In the genomic region with DNA sequence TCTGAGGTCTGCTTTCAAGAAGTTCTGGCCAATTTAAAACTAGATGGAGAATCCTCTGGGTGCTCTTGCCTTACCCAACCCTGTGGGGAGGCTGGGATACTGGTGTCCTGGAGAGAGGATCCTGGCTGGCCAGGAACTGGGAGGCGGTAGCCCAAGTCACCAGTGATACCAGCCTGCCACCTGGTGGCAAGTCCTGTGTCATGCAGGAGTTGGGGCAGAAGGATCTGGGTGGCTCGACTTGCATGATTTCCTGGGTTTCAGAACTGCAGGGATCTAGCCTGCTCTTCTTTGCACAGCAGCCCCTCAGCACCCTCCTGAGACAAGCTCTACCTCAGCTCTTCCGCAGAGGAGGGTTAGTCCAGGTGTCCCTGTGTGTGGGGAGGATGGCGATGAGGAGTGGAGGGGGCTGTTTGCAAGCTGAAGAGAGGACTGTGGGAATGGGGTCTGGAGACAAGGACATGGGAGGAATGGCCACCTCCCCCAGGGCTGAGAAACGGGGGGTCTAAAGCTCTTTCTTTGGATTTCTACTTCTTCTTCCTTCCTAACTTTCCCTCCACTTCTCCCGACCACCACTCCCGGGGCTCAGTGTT, we compare ENCODE assay signal across 7 cellular contexts. TPM values are rescaled to one million over a fixed set of nuclear protein-coding genes. Genes with fewer than 3 reads are reported as not detected.
DNase-seq lines count a peak whose midpoint lies in the region; ATAC-seq and TF ChIP-seq lines count a peak whose summit lies in the region.

No MANE protein-coding gene starts in this region.

- WGBS in psoas muscle, 3 donors = 46 to 58% (median 51%) methylated on average over 7 of the region's 7 CpGs

- TF ChIP-seq CTCF in psoas muscle (IDR thresholded peaks at IDR 0.05) = peak; percentile 89

- H3K4me1 ChIP-seq in Karpas-422 (ENCODE audit: low read length) = no peaks in the 10 kb centered on the region
- peaks cover 12% of the 10 kb centered on the region for H3K4me1 ChIP-seq in psoas muscle

- no peaks in the 10 kb centered on the region for H4K20me1 ChIP-seq in Karpas-422 (ENCODE audit: insufficient read depth, low read depth, low read length)

- intact Hi-C loops in cardiac septum (cut with DNase I) (loop anchor here (5.0 kb wide), 2 partner anchors 338 to 438 kb away; no protein-coding TSS in a partner anchor), psoas muscle (cut with DNase I) (loop anchor here (2.0 to 10.0 kb wide), 6 partner anchors 143 to 439 kb away; no protein-coding TSS in a partner anchor)

- H3K36me3 ChIP-seq in Karpas-422 (ENCODE audit: insufficient read depth, low read length) (no peaks in the 10 kb centered on the region), psoas muscle (ENCODE audit: insufficient read depth in 1 of 2, low read depth in 1 of 2) (no peaks in the 10 kb centered on the region)

- peak; percentile 53 for DNase-seq in GDM1 (lab: John Stamatoyannopoulos, UW)
- DNase-seq in Karpas-422 = peak; percentile 80
- peak; percentile 60 for DNase-seq in SK-N-DZ (ENCODE audit: low spot score)
- DNase-seq in activated naive CD8-positive, alpha-beta T cell treated with anti-CD3 and anti-CD28 coated beads, Interleukin-2, amount 50 U/mL, for 16 hours (ENCODE audit: low read depth, low spot score) = peak; percentile 28
- DNase-seq in cardiac septum (ENCODE audit: low spot score) = peak; percentile 84
- DNase-seq in psoas muscle = peak; percentile 66 to 82

- H3K9ac ChIP-seq in Karpas-422 (ENCODE audit: low read length) = no peak overlapping the region

- H3K4me2 ChIP-seq in Karpas-422 (ENCODE audit: low read depth, low read length, poor library complexity, severe bottlenecking) = no peak overlapping the region

- H3K27ac ChIP-seq in Karpas-422 (ENCODE audit: low read length) (no peak overlapping the region), psoas muscle (no peak overlapping the region)

- H3K4me3 ChIP-seq in Karpas-422 (ENCODE audit: low read length) (no peak overlapping the region), psoas muscle (no peak overlapping the region)

- ATAC-seq in psoas muscle (peak; percentile 82 to 91 (median 84)), HG03135 (IDR thresholded peaks at IDR 0.05; ENCODE audit: unreplicated experiment) (no peak)

- no peaks in the 10 kb centered on the region for H3K9me2 ChIP-seq in Karpas-422 (replicated peaks; ENCODE audit: insufficient read depth, low read length)

- H3K9me3 ChIP-seq in Karpas-422 (ENCODE audit: low read length) (no peaks in the 10 kb centered on the region), psoas muscle (no peaks in the 10 kb centered on the region)

- H3K27me3 ChIP-seq in Karpas-422 (ENCODE audit: low read length) (no peaks in the 10 kb centered on the region), psoas muscle (ENCODE audit: insufficient read depth in 3 of 3, low read length in 2 of 3) (peaks cover 0 to 33% (median 0%) of the 10 kb centered on the region in 3 donors)

- H2AFZ ChIP-seq in Karpas-422 (ENCODE audit: low read length) = no peak overlapping the region

- H3K79me2 ChIP-seq in Karpas-422 (ENCODE audit: low read length) = no peaks in the 10 kb centered on the region

RNA-seq across cellular contexts. Expression of a gene that starts 4.2 kb away (rescaled TPM):
- not detected in 2 replicates for total RNA-seq in Karpas-422 (2014; rRNA removed; shearing (Covaris generic); ENCODE audit: low replicate concordance)
- polyA plus RNA-seq in SK-N-DZ (2014; cell fraction: cytosol; rRNA removed) = not detected in 2 replicates
- polyA plus RNA-seq in SK-N-DZ (2014; cell fraction: nucleus; rRNA removed) = not detected in 2 replicates
- total RNA-seq in cardiac septum = 0.38 TPM
- not detected for total RNA-seq in psoas muscle
- under 1 TPM in 1 of 3 donors, not detected in 2; 0.04 TPM for polyA plus RNA-seq in psoas muscle

RNA-seq across cellular contexts. Expression of a gene that starts 12.5 kb away (rescaled TPM):
- total RNA-seq in Karpas-422 (2014; rRNA removed; shearing (Covaris generic); ENCODE audit: low replicate concordance) = not detected in 2 replicates
- polyA plus RNA-seq in SK-N-DZ (2014; cell fraction: cytosol; rRNA removed) = not detected in 2 replicates
- polyA plus RNA-seq in SK-N-DZ (2014; cell fraction: nucleus; rRNA removed) = not detected in 2 replicates
- total RNA-seq in cardiac septum = not detected
- total RNA-seq in psoas muscle = not detected
- polyA plus RNA-seq in psoas muscle = not detected

Comparison
In these comparisons a context has a peak if more than half of its experiments do, and no peak if none do; other contexts are left out.
1. DNase-seq: peak in every context shown above with its lines; median percentile 84 in cardiac septum; 80 in Karpas-422; 74 in psoas muscle; 60 in SK-N-DZ; 53 in GDM1; 28 in activated naive CD8-positive, alpha-beta T cell treated with anti-CD3 and anti-CD28 coated beads, Interleukin-2, amount 50 U/mL, for 16 hours.